In genomic region chr9:127783644-127784043, GRCh38 we compare ENCODE assay signal across 10 cellular contexts. TPM values are rescaled to one million over a fixed set of nuclear protein-coding genes. Genes with fewer than 3 reads are reported as not detected.
DNase-seq lines count a peak whose midpoint lies in the region; ATAC-seq, FAIRE-seq and TF ChIP-seq lines count a peak whose summit lies in the region.
"Had no signal": no experiment of that assay in that cellular context is flagged by ENCODE, and none has a peak within 500 bp of the region (broad histone marks: within the 10 kb centered on the region; RNA-seq: fewer than 3 reads in every experiment).

No MANE protein-coding gene starts in this region.

- peak overlapping the region; percentile 52 for H3K4me3 ChIP-seq in CD8-positive, alpha-beta memory T cell (ENCODE audit: low read length)
- H3K4me3 ChIP-seq in NB4 (ENCODE audit: low read depth, low read length) (peak overlapping the region; percentile 36), GM12878 (peak overlapping the region; percentile 13; the same call in 1 of the 2 replicates), neural progenitor cell (no peak overlapping the region)
- H3K4me3 ChIP-seq: prostate gland had no signal

- H3K4me1 Mint-ChIP-seq in CD8-positive, alpha-beta memory T cell, result peaks cover 65 to 79% (median 78%) of the 10 kb centered on the region in 3 donors
- H3K4me1 Mint-ChIP-seq in neural progenitor cell, result peaks cover 31% of the 10 kb centered on the region

- no peak for FAIRE-seq in GM12878 (lab: Jason Lieb, UNC)

- H3K9ac ChIP-seq in GM12878 (ENCODE audit: control insufficient read depth, insufficient read depth, low read length) (peak overlapping the region; percentile 65), neural progenitor cell (no peak overlapping the region)

- H3K9me3 Mint-ChIP-seq in CD8-positive, alpha-beta memory T cell, result no peaks in the 10 kb centered on the region
- no peaks in the 10 kb centered on the region for H3K9me3 Mint-ChIP-seq in neural progenitor cell

- H3K36me3 ChIP-seq in CD8-positive, alpha-beta memory T cell (ENCODE audit: insufficient read depth, low read length), result peaks cover 18% of the 10 kb centered on the region
- H3K36me3 ChIP-seq in GM12878 (ENCODE audit: control insufficient read depth in 2 of 2, insufficient read depth in 2 of 2, low read length in 1 of 2), result peaks cover 12 to 13% of the 10 kb centered on the region in 2 experiments
- H3K36me3 ChIP-seq in neural progenitor cell, result no peaks in the 10 kb centered on the region

- peaks cover 75% of the 10 kb centered on the region for H3K4me1 ChIP-seq in CD8-positive, alpha-beta memory T cell (ENCODE audit: insufficient read depth, low read length)
- H3K4me1 ChIP-seq in GM12878 (ENCODE audit: control insufficient read depth, insufficient read depth, low read length) (peaks cover 58% of the 10 kb centered on the region), neural progenitor cell (peaks cover 13% of the 10 kb centered on the region)

- POLR2A ChIA-PET in CD8-positive, alpha-beta memory T cell (lab: Charles Lee), result interaction anchor here (1.3 to 4.2 kb wide), 3 partner anchors 13 to 48 kb away, joined by 3 to 54 read pairs (median 4); partner anchors contain the start of gene TOR2A
- POLR2A ChIA-PET in GM12878 (lab: Charles Lee), result interaction anchor here (1.4 to 3.1 kb wide), 4 partner anchors 13 to 133 kb away, joined by 8 to 16 read pairs (median 12); partner anchors contain the start of genes ST6GALNAC4 and TOR2A

- no TSS peak for BruUV-seq in GM12878 (replicated peaks; lab: Mats Ljungman, UMichigan)

- intact Hi-C loops in GM12878 (cut with micrococcal nuclease; ENCODE audit: unreplicated experiment) (loop anchor here (1.0 to 10.0 kb wide), 3 partner anchors 19 to 281 kb away; partner anchors contain the start of genes NAIF1 and SLC25A25), head of caudate nucleus (cut with DNase I) (loop anchor here (10.0 kb wide), 1 partner anchor 131 kb away; the partner anchor contains the start of gene ST6GALNAC4)

- ATAC-seq in GM12878, result no peak
- no peak for ATAC-seq in HG03571 (IDR thresholded peaks at IDR 0.05; ENCODE audit: unreplicated experiment)

- 58% methylated on average over 6 of the region's 6 CpGs for WGBS in GM12878 (ENCODE audit: insufficient coverage, insufficient replicate concordance, low lambda C conversion rate, missing lambda C conversion rate)

- no peaks in the 10 kb centered on the region for H3K9me3 ChIP-seq in CD8-positive, alpha-beta memory T cell (ENCODE audit: low read length)
- H3K9me3 ChIP-seq in GM12878 (replicated peaks; ENCODE audit: control insufficient read depth, insufficient read depth, low read length), result no peaks in the 10 kb centered on the region
- no peaks in the 10 kb centered on the region for H3K9me3 ChIP-seq in neural progenitor cell (ENCODE audit: low read depth)
- H3K9me3 ChIP-seq: prostate gland had no signal

- H3K79me2 ChIP-seq in GM12878 (ENCODE audit: control insufficient read depth, insufficient read depth, low read length) (peaks cover 37% of the 10 kb centered on the region), neural progenitor cell (ENCODE audit: low read depth) (peaks cover 27% of the 10 kb centered on the region)

- TF ChIP-seq RAD21 in GM12878 (IDR thresholded peaks at IDR 0.05; ENCODE audit: insufficient read depth, low read depth, low read length), result no peak

- H3K27ac ChIP-seq in CD8-positive, alpha-beta memory T cell (ENCODE audit: low read depth, low read length), result peak overlapping the region; percentile 75
- H3K27ac ChIP-seq in GM12878 (ENCODE audit: control insufficient read depth, insufficient read depth), result peak overlapping the region; percentile 82
- no peak overlapping the region for H3K27ac ChIP-seq in neural progenitor cell

- RAD21 ChIA-PET in GM12878 (lab: Charles Lee; ENCODE audit: unreplicated experiment), result interaction anchor here (1.2 to 5.1 kb wide), 7 partner anchors 15 to 140 kb away, joined by 3 to 61 read pairs (median 15); partner anchors contain the start of genes ST6GALNAC4 and TOR2A

- H2AFZ ChIP-seq in GM12878 (ENCODE audit: control insufficient read depth, low read depth, low read length) (peak overlapping the region; percentile 80), neural progenitor cell (replicated peaks) (no peak overlapping the region)

- no peak for TF ChIP-seq POLR2A in NB4 (IDR thresholded peaks at IDR 0.05; ENCODE audit: extremely low read depth, insufficient read length)
- no peak for TF ChIP-seq POLR2A in GM12878 (IDR thresholded peaks at IDR 0.05; ENCODE audit: low read depth, low read length)

- SMC1A ChIA-PET in GM12878 (lab: Charles Lee; ENCODE audit: uncharacterized antibody, unreplicated experiment), result interaction anchor here (0.7 to 4.9 kb wide), 7 partner anchors 13 to 192 kb away, joined by 3 to 26 read pairs (median 6); partner anchors contain the start of gene TOR2A

- H3K4me3 Mint-ChIP-seq in CD8-positive, alpha-beta memory T cell, result peak overlapping the region; percentile 76 to 92 (median 82)
- H3K4me3 Mint-ChIP-seq in neural progenitor cell, result peak overlapping the region; percentile 85

- no peaks in the 10 kb centered on the region for H3K27me3 ChIP-seq in CD8-positive, alpha-beta memory T cell (ENCODE audit: insufficient read depth, low read length, poor library complexity, severe bottlenecking)
- H3K27me3 ChIP-seq in GM12878 (replicated peaks in 1 of 2; ENCODE audit: control insufficient read depth in 2 of 2, insufficient read depth in 2 of 2, low read length in 1 of 2), result no peaks in the 10 kb centered on the region
- no peaks in the 10 kb centered on the region for H3K27me3 ChIP-seq in neural progenitor cell

- no peak for DNase-seq in CD8-positive, alpha-beta memory T cell
- DNase-seq in NB4 (ENCODE audit: low read depth) (peak; percentile 94), GM12878 (ENCODE audit: low read depth, low spot score) (no peak), neural progenitor cell (ENCODE audit: low spot score) (no peak), germinal center (ENCODE audit: low spot score) (no peak), head of caudate nucleus (no peak)
- DNase-seq in central memory CD4-positive, alpha-beta T cell, result no peak
- DNase-seq: cerebellar nuclear complex had no signal

- in situ Hi-C loops in GM12878 (cut with MboI), result no loop called here

- no peak for TF ChIP-seq EP300 in GM12878 (IDR thresholded peaks at IDR 0.05; ENCODE audit: borderline replicate concordance in 1 of 2, control insufficient read depth in 1 of 2, low read depth in 2 of 2, low read length in 2 of 2)

- CTCF ChIA-PET in CD8-positive, alpha-beta memory T cell (lab: Charles Lee), result interaction anchor here (1.2 to 7.5 kb wide), 9 partner anchors 13 to 133 kb away, joined by 4 to 69 read pairs (median 21); partner anchors contain the start of genes PTRH1, ST6GALNAC4, TOR2A and TTC16
- CTCF ChIA-PET in GM12878 (lab: Yijun Ruan, JAX), result interaction anchor here (0.8 to 6.0 kb wide), 9 partner anchors 8 to 138 kb away, joined by 3 to 75 read pairs (median 10); partner anchors contain the start of gene TOR2A

- no peak for TF ChIP-seq CTCF in NB4 (IDR thresholded peaks at IDR 0.05; ENCODE audit: low read depth, low read length)
- TF ChIP-seq CTCF in GM12878 (IDR thresholded peaks at IDR 0.05 in 2 of 3, conservative IDR thresholded peaks at IDR 0.05 in 1 of 3; ENCODE audit: control insufficient read depth in 2 of 3, extremely low read depth in 1 of 3, insufficient read depth in 1 of 3, low read depth in 3 of 3, low read length in 3 of 3), result no peak
- TF ChIP-seq CTCF in neural progenitor cell (IDR thresholded peaks at IDR 0.05), result no peak

- H3K4me2 ChIP-seq in GM12878 (ENCODE audit: control insufficient read depth, insufficient read depth) (peak overlapping the region; percentile 93), neural progenitor cell (no peak overlapping the region)

- H3F3A ChIP-seq in neural progenitor cell (ENCODE audit: low read depth), result peaks cover 34% of the 10 kb centered on the region

- H3K36me3 Mint-ChIP-seq in CD8-positive, alpha-beta memory T cell, result peaks cover 0 to 27% (median 0%) of the 10 kb centered on the region in 3 donors
- H3K36me3 Mint-ChIP-seq in neural progenitor cell, result peaks cover 9% of the 10 kb centered on the region

- H4K20me1 ChIP-seq in GM12878 (ENCODE audit: control insufficient read depth, insufficient read depth), result peaks cover 8% of the 10 kb centered on the region; the same call in 1 of the 2 replicates
- peaks cover 26% of the 10 kb centered on the region for H4K20me1 ChIP-seq in neural progenitor cell (ENCODE audit: low read depth)

- H3K27ac Mint-ChIP-seq in CD8-positive, alpha-beta memory T cell, result peak overlapping the region; percentile 91 to 99 (median 97)
- H3K27ac Mint-ChIP-seq in neural progenitor cell, result no peak overlapping the region

- peaks cover 0 to 4% of the 10 kb centered on the region in 2 donors for H3K27me3 Mint-ChIP-seq in CD8-positive, alpha-beta memory T cell
- peaks cover 10% of the 10 kb centered on the region for H3K27me3 Mint-ChIP-seq in neural progenitor cell (ENCODE audit: insufficient read depth, low read depth)

RNA-seq across cellular contexts. Expression of gene CDK9, which starts 2.2 kb away (rescaled TPM):
- 100 to 1,000 TPM; 108 to 111 TPM for total RNA-seq in CD8-positive, alpha-beta memory T cell
- 72.3 TPM for polyA plus RNA-seq in CD8-positive, alpha-beta memory T cell
- 59.1 and 66.1 TPM in 2 replicates for total RNA-seq in GM12878 (2013; cell fraction: nucleolus; rRNA removed)
- total RNA-seq in GM12878 (2014; rRNA removed) (33.6 and 34.3 TPM in 2 replicates), GM12878 (2014; rRNA removed; fragmentation: Illumina TruSeq; extraction: Trizol) (24.5 and 25.2 TPM in 2 replicates), GM12878 (2021) (86.3 and 92.6 TPM in 2 replicates), neural progenitor cell (ENCODE audit: low replicate concordance) (22.5 and 47.8 TPM in 2 replicates)
- 20.6 TPM for polyA plus RNA-seq in GM12878 (2011; ENCODE audit: low read depth)
- polyA plus RNA-seq in GM12878 (2011; rRNA removed) (30.3 and 46.5 TPM in 2 replicates), GM12878 (2014; fragmentation: Illumina TruSeq; extraction: Trizol) (41.7 and 57.0 TPM in 2 replicates), GM12878 (2014; fragmentation: Nextera tagmentation; extraction: Ambion mirVana) (1 to 10 TPM; 7.3 to 9.6 TPM), GM12878 (2014; rRNA removed) (56.7 and 59.9 TPM in 2 replicates), GM12878 (2016; fragmentation: Nextera tagmentation; extraction: Ambion mirVana) (10 to 100 TPM; 80.9 to 85.5 TPM)
- polyA plus RNA-seq in GM12878 (2011; cell fraction: cytosol; rRNA removed), result 51.1 and 55.6 TPM in 2 replicates
- polyA plus RNA-seq in GM12878 (2011; cell fraction: nucleus; rRNA removed), result 219 and 246 TPM in 2 replicates
- polyA plus RNA-seq in GM12878 (2012), result 44.8 and 52.0 TPM in 2 replicates
- 59.7 and 75.9 TPM in 2 replicates for polyA minus RNA-seq in GM12878 (2011; rRNA and poly(A)+ RNA removed)
- 26.9 TPM in 2 replicates for polyA minus RNA-seq in GM12878 (2011; cell fraction: cytosol; rRNA and poly(A)+ RNA removed)
- polyA minus RNA-seq in GM12878 (2011; cell fraction: nucleus; rRNA and poly(A)+ RNA removed), result 35.4 and 52.2 TPM in 2 replicates

RNA-seq across cellular contexts. Expression of gene SH2D3C, which starts 5.2 kb away (rescaled TPM):
- total RNA-seq in CD8-positive, alpha-beta memory T cell, result 10 to 100 TPM; 13.9 to 14.1 TPM
- 50.7 TPM for polyA plus RNA-seq in CD8-positive, alpha-beta memory T cell
- total RNA-seq in GM12878 (2013; cell fraction: nucleolus; rRNA removed), result 28.6 and 33.2 TPM in 2 replicates
- total RNA-seq in GM12878 (2014; rRNA removed) (16.1 and 19.0 TPM in 2 replicates), GM12878 (2014; rRNA removed; fragmentation: Illumina TruSeq; extraction: Trizol) (8.4 and 9.0 TPM in 2 replicates), GM12878 (2021) (21.0 and 23.5 TPM in 2 replicates), neural progenitor cell (ENCODE audit: low replicate concordance) (1.8 and 1.9 TPM in 2 replicates)
- 11.2 TPM for polyA plus RNA-seq in GM12878 (2011; ENCODE audit: low read depth)
- polyA plus RNA-seq in GM12878 (2011; rRNA removed) (3.2 and 13.5 TPM in 2 replicates), GM12878 (2014; fragmentation: Illumina TruSeq; extraction: Trizol) (4.4 and 11.6 TPM in 2 replicates), GM12878 (2014; fragmentation: Nextera tagmentation; extraction: Ambion mirVana) (1 to 10 TPM; 1.2 to 1.9 TPM), GM12878 (2014; rRNA removed) (19.5 and 25.2 TPM in 2 replicates), GM12878 (2016; fragmentation: Nextera tagmentation; extraction: Ambion mirVana) (10 to 100 TPM; 20.7 to 23.2 TPM)
- polyA plus RNA-seq in GM12878 (2011; cell fraction: cytosol; rRNA removed), result 18.5 and 20.4 TPM in 2 replicates
- 32.4 and 46.4 TPM in 2 replicates for polyA plus RNA-seq in GM12878 (2011; cell fraction: nucleus; rRNA removed)
- 17.4 and 22.8 TPM in 2 replicates for polyA plus RNA-seq in GM12878 (2012)
- polyA minus RNA-seq in GM12878 (2011; rRNA and poly(A)+ RNA removed), result 30.6 and 32.1 TPM in 2 replicates
- 13.5 and 19.3 TPM in 2 replicates for polyA minus RNA-seq in GM12878 (2011; cell fraction: cytosol; rRNA and poly(A)+ RNA removed)
- 10.2 and 18.5 TPM in 2 replicates for polyA minus RNA-seq in GM12878 (2011; cell fraction: nucleus; rRNA and poly(A)+ RNA removed)

RNA-seq across cellular contexts. Expression of gene FPGS, which starts 19.0 kb away (rescaled TPM):
- total RNA-seq in CD8-positive, alpha-beta memory T cell, result 100 to 1,000 TPM; 110 to 111 TPM
- 68.0 TPM for polyA plus RNA-seq in CD8-positive, alpha-beta memory T cell
- 131 and 132 TPM in 2 replicates for total RNA-seq in GM12878 (2013; cell fraction: nucleolus; rRNA removed)
- total RNA-seq in GM12878 (2014; rRNA removed) (62.8 and 79.6 TPM in 2 replicates), GM12878 (2014; rRNA removed; fragmentation: Illumina TruSeq; extraction: Trizol) (43.3 and 44.4 TPM in 2 replicates), GM12878 (2021) (89.3 and 98.3 TPM in 2 replicates), neural progenitor cell (ENCODE audit: low replicate concordance) (32.8 and 60.5 TPM in 2 replicates)
- 30.5 TPM for polyA plus RNA-seq in GM12878 (2011; ENCODE audit: low read depth)
- polyA plus RNA-seq in GM12878 (2011; rRNA removed) (34.1 and 64.4 TPM in 2 replicates), GM12878 (2014; fragmentation: Illumina TruSeq; extraction: Trizol) (49.0 and 81.2 TPM in 2 replicates), GM12878 (2014; fragmentation: Nextera tagmentation; extraction: Ambion mirVana) (1 to 10 TPM; 1.2 to 8.2 TPM), GM12878 (2014; rRNA removed) (88.1 and 95.0 TPM in 2 replicates), GM12878 (2016; fragmentation: Nextera tagmentation; extraction: Ambion mirVana) (100 to 1,000 TPM; 112 to 127 TPM)
- 91.2 and 99.0 TPM in 2 replicates for polyA plus RNA-seq in GM12878 (2011; cell fraction: cytosol; rRNA removed)
- polyA plus RNA-seq in GM12878 (2011; cell fraction: nucleus; rRNA removed), result 158 and 216 TPM in 2 replicates
- 47.6 and 62.7 TPM in 2 replicates for polyA plus RNA-seq in GM12878 (2012)
- 61.6 and 82.1 TPM in 2 replicates for polyA minus RNA-seq in GM12878 (2011; rRNA and poly(A)+ RNA removed)
- 29.7 and 45.3 TPM in 2 replicates for polyA minus RNA-seq in GM12878 (2011; cell fraction: cytosol; rRNA and poly(A)+ RNA removed)
- 25.9 and 46.4 TPM in 2 replicates for polyA minus RNA-seq in GM12878 (2011; cell fraction: nucleus; rRNA and poly(A)+ RNA removed)

RNA-seq across cellular contexts. Expression of gene TOR2A, which starts 48.5 kb away (rescaled TPM):
- 10 to 100 TPM; 30.7 to 33.7 TPM for total RNA-seq in CD8-positive, alpha-beta memory T cell
- 37.0 TPM for polyA plus RNA-seq in CD8-positive, alpha-beta memory T cell
- total RNA-seq in GM12878 (2013; cell fraction: nucleolus; rRNA removed), result 3.9 and 6.5 TPM in 2 replicates
- total RNA-seq in GM12878 (2014; rRNA removed), result 7.8 and 12.6 TPM in 2 replicates
- total RNA-seq in GM12878 (2014; rRNA removed; fragmentation: Illumina TruSeq; extraction: Trizol), result 2.7 and 4.2 TPM in 2 replicates
- total RNA-seq in GM12878 (2021), result 11.5 and 11.6 TPM in 2 replicates
- polyA plus RNA-seq in GM12878 (2011; ENCODE audit: low read depth), result 2.6 TPM
- 0.91 and 2.4 TPM in 2 replicates for polyA plus RNA-seq in GM12878 (2011; rRNA removed)
- 6.6 and 11.0 TPM in 2 replicates for polyA plus RNA-seq in GM12878 (2011; cell fraction: cytosol; rRNA removed)
- polyA plus RNA-seq in GM12878 (2011; cell fraction: nucleus; rRNA removed), result 13.5 and 13.6 TPM in 2 replicates
- 6.7 and 8.2 TPM in 2 replicates for polyA plus RNA-seq in GM12878 (2012)
- 1.6 and 5.4 TPM in 2 replicates for polyA plus RNA-seq in GM12878 (2014; fragmentation: Illumina TruSeq; extraction: Trizol)
- 1 to 10 TPM in 1 of 2 experiments, under 1 TPM in 1; 0.52 to 1.6 TPM for polyA plus RNA-seq in GM12878 (2014; fragmentation: Nextera tagmentation; extraction: Ambion mirVana)
- polyA plus RNA-seq in GM12878 (2014; rRNA removed), result 14.3 and 17.4 TPM in 2 replicates
- 10 to 100 TPM; 22.1 to 23.7 TPM for polyA plus RNA-seq in GM12878 (2016; fragmentation: Nextera tagmentation; extraction: Ambion mirVana)
- polyA minus RNA-seq in GM12878 (2011; rRNA and poly(A)+ RNA removed), result 1.4 and 4.9 TPM in 2 replicates
- 2.7 and 4.3 TPM in 2 replicates for polyA minus RNA-seq in GM12878 (2011; cell fraction: cytosol; rRNA and poly(A)+ RNA removed)
- polyA minus RNA-seq in GM12878 (2011; cell fraction: nucleus; rRNA and poly(A)+ RNA removed), result 5.1 and 8.0 TPM in 2 replicates
- 5.5 and 18.3 TPM in 2 replicates for total RNA-seq in neural progenitor cell (ENCODE audit: low replicate concordance)
